In genomic region chr18:41899535-41899934, GRCh38 we compare ENCODE assay signal across 23 cellular contexts.
DNase-seq lines count a peak whose midpoint lies in the region; TF ChIP-seq lines count a peak whose summit lies in the region.
"Had no signal": no experiment of that assay in that cellular context is flagged by ENCODE, and none has a peak within 500 bp of the region (broad histone marks: within the 10 kb centered on the region; RNA-seq: fewer than 3 reads in every experiment).

No MANE protein-coding gene starts in this region.

- H3K9me3 ChIP-seq in Loucy (ENCODE audit: insufficient read depth, low read depth, low read length): peaks cover 4% of the 10 kb centered on the region; the same call in 1 of the 2 replicates
- H3K9me3 ChIP-seq: A549, lower lobe of right lung, MG63 had no signal

- TF ChIP-seq CTCF in Loucy (conservative IDR thresholded peaks at IDR 0.05; ENCODE audit: low read length) (peak; percentile 40), VCaP (conservative IDR thresholded peaks at IDR 0.05) (peak; percentile 62)

- no peaks in the 10 kb centered on the region for H4K20me1 ChIP-seq in Loucy (ENCODE audit: insufficient read depth, low read length, poor library complexity, severe bottlenecking)

- H3K4me3 ChIP-seq in Loucy (ENCODE audit: low read length, poor library complexity, severe bottlenecking): no peak overlapping the region
- H3K4me3 ChIP-seq: A549, lower lobe of right lung, MG63, right atrium auricular region had no signal

- no peaks in the 10 kb centered on the region for H3K4me1 ChIP-seq in Loucy (ENCODE audit: insufficient read depth, low read length, poor library complexity, severe bottlenecking)
- H3K4me1 ChIP-seq: A549, lower lobe of right lung, right atrium auricular region had no signal

- no peaks in the 10 kb centered on the region for H3K79me2 ChIP-seq in Loucy (ENCODE audit: insufficient read depth, low read length)

- H3F3A ChIP-seq in Loucy (ENCODE audit: low read depth): no peaks in the 10 kb centered on the region

- H3K27ac ChIP-seq in VCaP (0 out of 2 replicates have a peak overlapping the region, but pooled peaks have one; percentile 3), substantia nigra (ENCODE audit: low read depth, low read length, poor library complexity, severe bottlenecking) (no peak overlapping the region)
- H3K27ac ChIP-seq: A549, lower lobe of right lung, right atrium auricular region had no signal

- H3K27me3 ChIP-seq in Loucy (ENCODE audit: insufficient read depth, low read length, poor library complexity, severe bottlenecking): peaks cover 13% of the 10 kb centered on the region
- H3K27me3 ChIP-seq: MG63, right atrium auricular region had no signal

- H3K36me3 ChIP-seq in Loucy (ENCODE audit: insufficient read depth, low read length): no peaks in the 10 kb centered on the region
- H3K36me3 ChIP-seq: lower lobe of right lung, MG63, right atrium auricular region had no signal

- no peak overlapping the region for H2AFZ ChIP-seq in Loucy (ENCODE audit: low read length)

- no peak overlapping the region for H3K4me2 ChIP-seq in Loucy (ENCODE audit: low read depth, low read length, poor library complexity, severe bottlenecking)
- H3K4me2 ChIP-seq: A549 had no signal

- peak; percentile 30 for DNase-seq in NCI-H82 (lab: John Stamatoyannopoulos, UW)
- DNase-seq in NCI-H82 treated with DMSO at 0.1 percent for 48 hours (lab: John Stamatoyannopoulos, UW; ENCODE audit: unreplicated experiment): no peak
- DNase-seq in kidney tubule cell (ENCODE audit: low spot score): peak; percentile 6
- DNase-seq in activated CD8-positive, alpha-beta memory T cell treated with anti-CD3 and anti-CD28 coated beads, Interleukin-2, amount 50 U/mL, for 48 hours: no peak
- no peak for DNase-seq in COLO829 (ENCODE audit: low spot score)
- no peak for DNase-seq in substantia nigra (lab: John Stamatoyannopoulos, UW)
- DNase-seq: activated CD4-positive, alpha-beta T cell treated with anti-CD3 and anti-CD28 coated beads, Interleukin-2, amount 50 U/mL, for 4 hours; activated naive CD4-positive, alpha-beta T cell; amygdala; CD4-positive, CD25-positive, alpha-beta regulatory T cell; cerebellar nuclear complex; effector CD8-positive, alpha-beta T cell; lower lobe of right lung; MG63; NCI-H187; NCI-H446; stimulated activated CD4-positive, alpha-beta T cell treated with anti-CD3 and anti-CD28 coated beads, Interleukin-12 subunit alpha, Interleukin-12 subunit beta, amount 100 ng/mL, for 4 hours; stimulated activated CD8-positive, alpha-beta memory T cell treated with anti-CD3 and anti-CD28 coated beads, Interleukin-4, amount 100 ng/mL, for 48 hours; T-helper 17 cell had no signal

- no peak overlapping the region for H3K9ac ChIP-seq in Loucy (ENCODE audit: low read depth, low read length, poor library complexity, severe bottlenecking)

- H3K9me2 ChIP-seq in Loucy (replicated peaks; ENCODE audit: low read depth, low read length): no peaks in the 10 kb centered on the region

Comparison
In these comparisons a context has a peak if more than half of its experiments do, and no peak if none do; other contexts are left out.
1. DNase-seq: peak in NCI-H82 (single experiment) and kidney tubule cell (single experiment); none in NCI-H82 treated with DMSO at 0.1 percent for 48 hours (single experiment), activated CD8-positive, alpha-beta memory T cell treated with anti-CD3 and anti-CD28 coated beads, Interleukin-2, amount 50 U/mL, for 48 hours (single experiment), COLO829 (single experiment) and substantia nigra (0 of 49).